Comparison of ENCODE assay signal across 9 cellular contexts in genomic region chr1:46617108-46617694, GRCh38. TPM values are rescaled to one million over a fixed set of nuclear protein-coding genes. Genes with fewer than 3 reads are reported as not detected.
DNase-seq lines count a peak whose midpoint lies in the region; ATAC-seq and TF ChIP-seq lines count a peak whose summit lies in the region.
"Had no signal": no experiment of that assay in that cellular context is flagged by ENCODE, and none has a peak within 500 bp of the region (broad histone marks: within the 10 kb centered on the region; RNA-seq: fewer than 3 reads in every experiment).

No MANE protein-coding gene starts in this region.

- peak overlapping the region; percentile 66 for H3K4me3 ChIP-seq in astrocyte of the spinal cord (ENCODE audit: low read depth, low read length)
- H3K4me3 ChIP-seq in testis, result peak overlapping the region; percentile 79 to 91

- peaks cover 33% of the 10 kb centered on the region for H3K4me1 ChIP-seq in testis

- ATAC-seq in left lobe of liver, result peak; percentile 38

- peak overlapping the region; percentile 88 for H3K27ac Mint-ChIP-seq in T-helper 1 cell treated with Interleukin-12 subunit alpha and Interleukin-12 subunit beta and Interleukin-4 antibody, amounts not matched to agents 30 μg/mL and 1 μg/mL, for 36 hours

- H3K9me3 ChIP-seq in testis, result no peaks in the 10 kb centered on the region

- intact Hi-C loops in testis (cut with DNase I; ENCODE audit: low total_unique reads), result no loop called here

- peak overlapping the region; percentile 93 to 96 for H3K27ac ChIP-seq in testis
- H3K27ac ChIP-seq: 22Rv1 had no signal

- 19 to 32% methylated on average over 9 of the region's 9 CpGs for WGBS in testis, 2 donors

- H3K36me3 Mint-ChIP-seq in T-helper 1 cell treated with Interleukin-12 subunit alpha and Interleukin-12 subunit beta and Interleukin-4 antibody, amounts not matched to agents 30 μg/mL and 1 μg/mL, for 36 hours (ENCODE audit: low read depth), result peaks cover 4% of the 10 kb centered on the region

- H3K27me3 Mint-ChIP-seq in T-helper 1 cell treated with Interleukin-12 subunit alpha and Interleukin-12 subunit beta and Interleukin-4 antibody, amounts not matched to agents 30 μg/mL and 1 μg/mL, for 36 hours (ENCODE audit: low read depth), result no peaks in the 10 kb centered on the region

- H3K36me3 ChIP-seq in testis (ENCODE audit: low read depth, missing control alignments), result no peaks in the 10 kb centered on the region

- TF ChIP-seq CTCF in astrocyte of the spinal cord (IDR thresholded peaks at IDR 0.05; ENCODE audit: low read depth, low read length) (no peak), testis (IDR thresholded peaks at IDR 0.05) (no peak)

- no peaks in the 10 kb centered on the region for H3K9me3 Mint-ChIP-seq in T-helper 1 cell treated with Interleukin-12 subunit alpha and Interleukin-12 subunit beta and Interleukin-4 antibody, amounts not matched to agents 30 μg/mL and 1 μg/mL, for 36 hours

- no peak for TF ChIP-seq POLR2A in testis (IDR thresholded peaks at IDR 0.05)

- in situ Hi-C loops in astrocyte of the spinal cord (cut with HindIII; ENCODE audit: low sequenced_read_pairs), result no loop called here

- peak overlapping the region; percentile 93 for H3K4me3 Mint-ChIP-seq in T-helper 1 cell treated with Interleukin-12 subunit alpha and Interleukin-12 subunit beta and Interleukin-4 antibody, amounts not matched to agents 30 μg/mL and 1 μg/mL, for 36 hours

- DNase-seq in T-helper 1 cell (no peak), astrocyte of the spinal cord (ENCODE audit: low read depth, low spot score) (no peak), left lobe of liver (ENCODE audit: low spot score) (no peak), testis (no peak), NCI-H2081 treated with DMSO at 0.1 percent for 48 hours (lab: John Stamatoyannopoulos, UW) (no peak), GM19238 (ENCODE audit: insufficient read length, low spot score) (no peak), NCI-H446 treated with DMSO at 0.1 percent for 48 hours (lab: John Stamatoyannopoulos, UW) (no peak)

- H3K27me3 ChIP-seq in testis, result no peaks in the 10 kb centered on the region

- peaks cover 48% of the 10 kb centered on the region for H3K4me1 Mint-ChIP-seq in T-helper 1 cell treated with Interleukin-12 subunit alpha and Interleukin-12 subunit beta and Interleukin-4 antibody, amounts not matched to agents 30 μg/mL and 1 μg/mL, for 36 hours (ENCODE audit: low read depth)

RNA-seq across cellular contexts. Expression of gene MOB3C, which starts 0.6 kb away (rescaled TPM):
- total RNA-seq in left lobe of liver, result 5.3 TPM
- total RNA-seq in testis, result 10 to 100 TPM in 1 of 2 donors, 1 to 10 TPM in 1; 8.3 to 16.0 TPM
- 13.2 TPM for polyA plus RNA-seq in testis (ENCODE audit: insufficient read depth, low read depth, low replicate concordance)

RNA-seq across cellular contexts. Expression of gene MKNK1, which starts 13.1 kb away (rescaled TPM):
- total RNA-seq in left lobe of liver (18.9 TPM), testis (10 to 100 TPM; 54.6 to 55.7 TPM)
- polyA plus RNA-seq in testis (ENCODE audit: insufficient read depth, low read depth, low replicate concordance), result 30.7 TPM

RNA-seq across cellular contexts. Expression of gene ATPAF1, which starts 51.0 kb away (rescaled TPM):
- total RNA-seq in left lobe of liver (43.0 TPM), testis (10 to 100 TPM; 76.7 to 98.9 TPM)
- polyA plus RNA-seq in testis (ENCODE audit: insufficient read depth, low read depth, low replicate concordance), result 85.9 TPM

RNA-seq across cellular contexts. Expression of gene TEX38, which starts 54.5 kb away (rescaled TPM):
- total RNA-seq in left lobe of liver, result not detected
- total RNA-seq in testis, result 100 to 1,000 TPM; 150 to 362 TPM
- 432 TPM for polyA plus RNA-seq in testis (ENCODE audit: insufficient read depth, low read depth, low replicate concordance)
